ENCODE assay signal across 20 cellular contexts in genomic region chr11:10984250-10984649, GRCh38.
"Had no signal": no experiment of that assay in that cellular context is flagged by ENCODE, and none has a peak within 500 bp of the region (broad histone marks: within the 10 kb centered on the region; RNA-seq: fewer than 3 reads in every experiment).

No MANE protein-coding gene starts in this region.

- H3K9me3 Mint-ChIP-seq: activated CD4-positive, alpha-beta T cell treated with anti-CD3 and anti-CD28 coated beads, Interleukin-2, amount 10 ng/mL, durations not matched to agents 24 days and 14 days; activated naive CD8-positive, alpha-beta T cell treated with anti-CD3 and anti-CD28 coated beads for 36 hours; activated T-helper 1 cell treated with anti-CD3 and anti-CD28 coated beads, Interleukin-12 subunit alpha, Interleukin-12 subunit beta, Interleukin-2, Interleukin-4 antibody, amounts not matched to agents 30 ng/mL and 10 ng/mL and 1 ng/mL, durations not matched to agents 14 hours and 24 hours and 36 hours; central memory CD8-positive, alpha-beta T cell; type B pancreatic cell had no signal

- H3K36me3 Mint-ChIP-seq: activated naive CD8-positive, alpha-beta T cell treated with anti-CD3 and anti-CD28 coated beads for 36 hours; type B pancreatic cell had no signal

- H3K27ac Mint-ChIP-seq: activated CD4-positive, alpha-beta T cell treated with anti-CD3 and anti-CD28 coated beads, Interleukin-2, amount 10 ng/mL, durations not matched to agents 24 days and 14 days; activated naive CD8-positive, alpha-beta T cell treated with anti-CD3 and anti-CD28 coated beads for 36 hours; activated T-helper 1 cell treated with anti-CD3 and anti-CD28 coated beads, Interleukin-12 subunit alpha, Interleukin-12 subunit beta, Interleukin-2, Interleukin-4 antibody, amounts not matched to agents 30 ng/mL and 10 ng/mL and 1 ng/mL, durations not matched to agents 14 hours and 24 hours and 36 hours; nephron; progenitor cell of endocrine pancreas; type B pancreatic cell had no signal

- ATAC-seq: gastrocnemius medialis, heart right ventricle had no signal

- DNase-seq: activated CD4-positive, alpha-beta T cell treated with anti-CD3 and anti-CD28 coated beads, Interleukin-2, amount 10 ng/mL, durations not matched to agents 24 days and 14 days; activated CD4-positive, CD25-positive, alpha-beta regulatory T cell; activated naive CD8-positive, alpha-beta T cell treated with anti-CD3 and anti-CD28 coated beads for 36 hours; brain microvascular endothelial cell; cortex of kidney; effector memory CD4-positive, alpha-beta T cell; gastrocnemius medialis; heart right ventricle; mesenchymal stem cell; occipital lobe; small intestine; stimulated activated CD4-positive, alpha-beta T cell treated with anti-CD3 and anti-CD28 coated beads, Interleukin-4, amount 100 ng/mL, for 4 hours; stimulated activated CD8-positive, alpha-beta memory T cell treated with anti-CD3 and anti-CD28 coated beads, Interleukin-4, amount 100 ng/mL, for 48 hours; stimulated activated naive CD4-positive, alpha-beta T cell treated with Interleukin-2 at 50 U/mL for 16 hours had no signal

- H3K4me3 Mint-ChIP-seq: activated CD4-positive, alpha-beta T cell treated with anti-CD3 and anti-CD28 coated beads, Interleukin-2, amount 10 ng/mL, durations not matched to agents 24 days and 14 days; activated naive CD8-positive, alpha-beta T cell treated with anti-CD3 and anti-CD28 coated beads for 36 hours; activated T-helper 1 cell treated with anti-CD3 and anti-CD28 coated beads, Interleukin-12 subunit alpha, Interleukin-12 subunit beta, Interleukin-2, Interleukin-4 antibody, amounts not matched to agents 30 ng/mL and 10 ng/mL and 1 ng/mL, durations not matched to agents 14 hours and 24 hours and 36 hours; central memory CD8-positive, alpha-beta T cell; nephron; type B pancreatic cell had no signal

- H3K4me3 ChIP-seq: gastrocnemius medialis, heart right ventricle, right atrium auricular region had no signal

- H3K4me1 Mint-ChIP-seq: activated naive CD8-positive, alpha-beta T cell treated with anti-CD3 and anti-CD28 coated beads for 36 hours; central memory CD8-positive, alpha-beta T cell; nephron had no signal

- H3K36me3 ChIP-seq: brain microvascular endothelial cell, gastrocnemius medialis, heart right ventricle, right atrium auricular region had no signal

- H3K27me3 ChIP-seq: brain microvascular endothelial cell, gastrocnemius medialis, heart right ventricle, right atrium auricular region had no signal
